In the genomic region with DNA sequence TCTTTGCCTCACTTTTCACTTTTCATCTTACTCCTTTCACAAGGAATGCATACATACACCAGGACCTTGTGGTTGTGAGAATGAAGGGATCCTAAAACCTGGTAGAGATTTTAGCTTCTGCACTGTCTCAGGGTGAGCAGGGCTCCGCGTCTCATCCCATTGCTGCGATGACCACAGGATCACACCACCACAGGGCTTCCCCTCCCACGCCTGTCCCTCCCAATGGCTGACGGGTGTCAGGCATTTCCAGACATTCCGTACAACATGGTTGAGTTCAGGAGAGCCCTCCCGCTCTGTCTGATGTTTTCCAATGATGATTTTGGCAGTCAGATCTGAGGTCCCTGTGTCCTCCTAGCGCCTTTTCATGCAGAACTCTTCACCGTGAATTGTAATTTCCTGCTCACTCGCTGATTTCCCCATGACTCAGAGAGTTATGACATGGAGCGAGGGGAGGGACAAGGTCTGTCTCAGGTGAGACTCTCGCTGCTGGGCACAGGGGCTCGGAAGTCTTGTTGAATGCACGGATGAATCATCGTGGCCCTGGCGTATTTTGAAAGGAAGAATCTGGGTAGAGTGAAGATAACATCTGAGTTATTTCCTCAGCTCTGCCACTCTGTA, we compare ENCODE assay signal across 16 cellular contexts.
"Had no signal": no experiment of that assay in that cellular context is flagged by ENCODE, and none has a peak within 500 bp of the region (broad histone marks: within the 10 kb centered on the region; RNA-seq: fewer than 3 reads in every experiment).

No MANE protein-coding gene starts in this region.

- H3K4me3 Mint-ChIP-seq: activated CD8-positive, alpha-beta T cell treated with anti-CD3 and anti-CD28 coated beads for 36 hours; naive thymus-derived CD4-positive, alpha-beta T cell; T-cell had no signal

- H3K27me3 ChIP-seq: colonic mucosa, gastrocnemius medialis, neutrophil had no signal

- ATAC-seq: activated CD8-positive, alpha-beta T cell treated with anti-CD3 and anti-CD28 coated beads for 36 hours; gastrocnemius medialis; left cardiac atrium; naive thymus-derived CD4-positive, alpha-beta T cell; right cardiac atrium; T-cell had no signal

- H3K4me3 ChIP-seq: colonic mucosa, gastrocnemius medialis, lung, smooth muscle cell, tibial artery had no signal

- H3K9me3 Mint-ChIP-seq: activated CD8-positive, alpha-beta T cell treated with anti-CD3 and anti-CD28 coated beads for 36 hours; naive thymus-derived CD4-positive, alpha-beta T cell; T-cell had no signal

- DNase-seq: activated CD8-positive, alpha-beta memory T cell treated with anti-CD3 and anti-CD28 coated beads, Interleukin-2, amount 50 U/mL, for 48 hours; activated CD8-positive, alpha-beta T cell treated with anti-CD3 and anti-CD28 coated beads for 36 hours; activated naive CD4-positive, alpha-beta T cell; colonic mucosa; effector CD8-positive, alpha-beta T cell; gastrocnemius medialis; left cardiac atrium; naive thymus-derived CD4-positive, alpha-beta T cell; posterior cingulate gyrus; right cardiac atrium; T-cell; tibial artery had no signal

- H3K4me1 ChIP-seq: colonic mucosa, gastrocnemius medialis, tibial artery had no signal

- H3K27ac ChIP-seq: colonic mucosa, gastrocnemius medialis, neutrophil, tibial artery, VCaP had no signal

- H3K4me1 Mint-ChIP-seq: naive thymus-derived CD4-positive, alpha-beta T cell; T-cell had no signal

- H3K27me3 Mint-ChIP-seq: activated CD8-positive, alpha-beta T cell treated with anti-CD3 and anti-CD28 coated beads for 36 hours had no signal

- H3K36me3 ChIP-seq: colonic mucosa, gastrocnemius medialis, neutrophil, tibial artery had no signal

- H3K9me3 ChIP-seq: colonic mucosa, gastrocnemius medialis, neutrophil, tibial artery had no signal

- H3K4me2 ChIP-seq: smooth muscle cell had no signal

- H3K27ac Mint-ChIP-seq: activated CD8-positive, alpha-beta T cell treated with anti-CD3 and anti-CD28 coated beads for 36 hours; naive thymus-derived CD4-positive, alpha-beta T cell; T-cell had no signal

- H3K36me3 Mint-ChIP-seq: naive thymus-derived CD4-positive, alpha-beta T cell; T-cell had no signal
